ENCODE assay signal across 16 cellular contexts in the genomic region with DNA sequence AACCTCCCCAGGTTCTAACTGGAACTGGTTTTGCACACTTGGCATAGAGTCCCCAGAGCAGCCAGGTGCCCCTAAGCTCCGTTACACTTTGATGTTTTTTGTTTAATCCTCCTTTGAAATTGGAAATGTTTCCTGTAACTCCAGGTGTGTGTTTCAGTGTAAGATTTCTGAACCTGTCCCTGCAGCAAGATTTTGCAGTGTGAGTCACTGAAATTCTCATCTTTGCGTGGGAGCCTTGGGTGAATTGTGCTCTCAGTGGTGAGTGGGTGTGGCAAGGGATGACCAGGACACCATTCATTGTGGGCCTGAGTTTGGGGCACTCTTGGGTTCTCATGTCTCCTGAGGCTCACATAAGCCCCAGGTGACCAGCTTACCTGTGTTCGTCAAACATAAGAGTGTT. TPM values are rescaled to one million over a fixed set of nuclear protein-coding genes. Genes with fewer than 3 reads are reported as not detected.
DNase-seq lines count a peak whose midpoint lies in the region; ATAC-seq and TF ChIP-seq lines count a peak whose summit lies in the region.
"Had no signal": no experiment of that assay in that cellular context is flagged by ENCODE, and none has a peak within 500 bp of the region (broad histone marks: within the 10 kb centered on the region; RNA-seq: fewer than 3 reads in every experiment).

No MANE protein-coding gene starts in this region.

- H3K4me3 Mint-ChIP-seq in stimulated activated naive CD8-positive, alpha-beta T cell treated with anti-CD3 and anti-CD28 coated beads, Interleukin-15, Interleukin-2, amounts not matched to agents 100 ng/mL and 50 ng/mL, for 24 hours = peak overlapping the region; percentile 8
- no peak overlapping the region for H3K4me3 Mint-ChIP-seq in stimulated activated naive B cell treated with anti-CD40 and anti-IgM and Interleukin-4, amounts not matched to agents 10 μg/mL and 1 μg/mL and 100 μg/mL, for 72 hours

- H3K27ac ChIP-seq in HEK293 (ENCODE audit: extremely low read depth, low read depth, low read length) (no peak overlapping the region), RWPE1 (peak overlapping the region; percentile 98), esophagus squamous epithelium (peak overlapping the region; percentile 91 to 98 (median 94))
- H3K27ac ChIP-seq: cardiac muscle cell had no signal

- peaks cover 32% of the 10 kb centered on the region for H3K4me1 Mint-ChIP-seq in stimulated activated naive CD8-positive, alpha-beta T cell treated with anti-CD3 and anti-CD28 coated beads, Interleukin-15, Interleukin-2, amounts not matched to agents 100 ng/mL and 50 ng/mL, for 24 hours (ENCODE audit: low read depth)
- H3K4me1 Mint-ChIP-seq in stimulated activated naive B cell treated with anti-CD40 and anti-IgM and Interleukin-4, amounts not matched to agents 10 μg/mL and 1 μg/mL and 100 μg/mL, for 72 hours = peaks cover 18 to 66% of the 10 kb centered on the region in 2 donors

- DNase-seq in RWPE1 (ENCODE audit: low spot score) = no peak
- DNase-seq in esophagus squamous epithelium (lab: John Stamatoyannopoulos, UW) = no peak
- DNase-seq in islet precursor cell = no peak
- no peak for DNase-seq in stimulated activated naive B cell treated with anti-CD40 and anti-IgM and Interleukin-4, amounts not matched to agents 10 μg/mL and 1 μg/mL and 100 μg/mL, for 72 hours
- DNase-seq in nucleus accumbens (lab: John Stamatoyannopoulos, UW) = no peak
- no peak for DNase-seq in hippocampal formation (lab: John Stamatoyannopoulos, UW)
- DNase-seq: activated gamma-delta T cell; midbrain; NCI-H1417 treated with DMSO at 0.1 percent for 48 hours; NCI-H526 treated with DMSO at 0.1 percent for 48 hours; stimulated activated CD4-positive, alpha-beta T cell treated with anti-CD3 and anti-CD28 coated beads, Interleukin-1b, Interleukin-23, amount 100 ng/mL, for 48 hours had no signal

- POLR2A ChIA-PET in HEK293 (lab: Yijun Ruan, JAX) = no interaction called here
- POLR2A ChIA-PET in RWPE1 (lab: Yijun Ruan, JAX; ENCODE audit: low non-redundant PET) = interaction anchor here (0.5 kb wide), 1 partner anchor 79 kb away, joined by 4 read pairs; no protein-coding TSS in a partner anchor

- H3K36me3 ChIP-seq in HEK293 (ENCODE audit: control insufficient read depth in 2 of 2, insufficient read depth in 1 of 2, low read length in 2 of 2) (no peaks in the 10 kb centered on the region), esophagus squamous epithelium (peaks cover 0 to 27% (median 0%) of the 10 kb centered on the region in 3 donors)
- H3K36me3 ChIP-seq: cardiac muscle cell, HAP-1 had no signal

- H3K9me3 Mint-ChIP-seq in stimulated activated naive CD8-positive, alpha-beta T cell treated with anti-CD3 and anti-CD28 coated beads, Interleukin-15, Interleukin-2, amounts not matched to agents 100 ng/mL and 50 ng/mL, for 24 hours = no peaks in the 10 kb centered on the region
- no peaks in the 10 kb centered on the region for H3K9me3 Mint-ChIP-seq in stimulated activated naive B cell treated with anti-CD40 and anti-IgM and Interleukin-4, amounts not matched to agents 10 μg/mL and 1 μg/mL and 100 μg/mL, for 72 hours

- CTCF ChIA-PET in HEK293 (lab: Yijun Ruan, JAX) = interaction anchor here (0.9 kb wide), 1 partner anchor 22 kb away, joined by 3 read pairs; no protein-coding TSS in a partner anchor
- CTCF ChIA-PET in RWPE1 (lab: Yijun Ruan, JAX) = interaction anchor here (0.6 kb wide), 1 partner anchor 64 kb away, joined by 3 read pairs; no protein-coding TSS in a partner anchor

- no peak for TF ChIP-seq POLR2A in esophagus squamous epithelium (IDR thresholded peaks at IDR 0.05)

- intact Hi-C loops in esophagus squamous epithelium (cut with DNase I) = no loop called here

- no peaks in the 10 kb centered on the region for H3K4me1 ChIP-seq in HEK293 (ENCODE audit: control insufficient read depth, insufficient read depth, low read length)
- H3K4me1 ChIP-seq in esophagus squamous epithelium = peaks cover 87 to 100% (median 96%) of the 10 kb centered on the region in 3 donors

- WGBS in esophagus squamous epithelium, 2 donors = 24 to 43% methylated on average over 2 to 3 of the region's 3 CpGs

- no peak for ATAC-seq in stimulated activated naive B cell treated with anti-CD40 and anti-IgM and Interleukin-4, amounts not matched to agents 10 μg/mL and 1 μg/mL and 100 μg/mL, for 72 hours (replicated peaks)
- ATAC-seq: HepG2 had no signal

- H3K27me3 ChIP-seq in esophagus squamous epithelium = no peaks in the 10 kb centered on the region
- H3K27me3 ChIP-seq: cardiac muscle cell had no signal

- H3K36me3 Mint-ChIP-seq in stimulated activated naive CD8-positive, alpha-beta T cell treated with anti-CD3 and anti-CD28 coated beads, Interleukin-15, Interleukin-2, amounts not matched to agents 100 ng/mL and 50 ng/mL, for 24 hours (ENCODE audit: low read depth) = no peaks in the 10 kb centered on the region
- peaks cover 5 to 9% of the 10 kb centered on the region in 2 donors for H3K36me3 Mint-ChIP-seq in stimulated activated naive B cell treated with anti-CD40 and anti-IgM and Interleukin-4, amounts not matched to agents 10 μg/mL and 1 μg/mL and 100 μg/mL, for 72 hours

- H3K4me3 ChIP-seq in HEK293 (ENCODE audit: low read depth, low read length) (no peak overlapping the region), esophagus squamous epithelium (no peak overlapping the region)
- H3K4me3 ChIP-seq: cardiac muscle cell, HAP-1 had no signal

- no peaks in the 10 kb centered on the region for H3K9me3 ChIP-seq in HEK293 (ENCODE audit: control insufficient read depth, insufficient read depth, low read depth, low read length)
- no peaks in the 10 kb centered on the region for H3K9me3 ChIP-seq in esophagus squamous epithelium
- H3K9me3 ChIP-seq: HAP-1 had no signal

- TF ChIP-seq CTCF in HEK293 (tag by site-specific recombination; IDR thresholded peaks at IDR 0.05) (no peak), RWPE1 (conservative IDR thresholded peaks at IDR 0.05; ENCODE audit: low read depth) (no peak), esophagus squamous epithelium (IDR thresholded peaks at IDR 0.05) (no peak)

- no peaks in the 10 kb centered on the region for H3K27me3 Mint-ChIP-seq in stimulated activated naive CD8-positive, alpha-beta T cell treated with anti-CD3 and anti-CD28 coated beads, Interleukin-15, Interleukin-2, amounts not matched to agents 100 ng/mL and 50 ng/mL, for 24 hours
- H3K27me3 Mint-ChIP-seq in stimulated activated naive B cell treated with anti-CD40 and anti-IgM and Interleukin-4, amounts not matched to agents 10 μg/mL and 1 μg/mL and 100 μg/mL, for 72 hours = peaks cover 0 to 7% of the 10 kb centered on the region in 2 donors

- peak overlapping the region; percentile 55 for H3K27ac Mint-ChIP-seq in stimulated activated naive CD8-positive, alpha-beta T cell treated with anti-CD3 and anti-CD28 coated beads, Interleukin-15, Interleukin-2, amounts not matched to agents 100 ng/mL and 50 ng/mL, for 24 hours
- H3K27ac Mint-ChIP-seq in stimulated activated naive B cell treated with anti-CD40 and anti-IgM and Interleukin-4, amounts not matched to agents 10 μg/mL and 1 μg/mL and 100 μg/mL, for 72 hours = no peak overlapping the region

TF ChIP-seq in HEK293, 187 proteins besides CTCF, POLR2A, EP300 and RAD21:
- no peak for TF ChIP-seq ZNF785 (tag by site-specific recombination; IDR thresholded peaks at IDR 0.05)
- TF ChIP-seq ZFHX2 (tag by site-specific recombination; conservative IDR thresholded peaks at IDR 0.05) = peak; percentile 56
- TF ChIP-seq ATF2 (tag by site-specific recombination; IDR thresholded peaks at IDR 0.05; ENCODE audit: low read depth) = no peak
- no peak for TF ChIP-seq ZNF112 (tag by site-specific recombination; IDR thresholded peaks at IDR 0.05)
- TF ChIP-seq SALL2 (tag by site-specific recombination; IDR thresholded peaks at IDR 0.05; ENCODE audit: borderline replicate concordance) = no peak
- TF ChIP-seq MEIS1 (CRISPR knock-in tag; IDR thresholded peaks at IDR 0.05; ENCODE audit: borderline replicate concordance) = no peak
- TF ChIP-seq ZNF596 (tag by site-specific recombination; IDR thresholded peaks at IDR 0.05) = no peak
- no peak for TF ChIP-seq ZNF16 (tag by site-specific recombination; IDR thresholded peaks at IDR 0.05; ENCODE audit: low read depth)
- 0 out of 2 replicates have a peak, but pooled peaks have one; percentile 35 for TF ChIP-seq EGR2 (tag by site-specific recombination; IDR thresholded peaks at IDR 0.05; ENCODE audit: low read depth)
- TF ChIP-seq, protein P1, sequence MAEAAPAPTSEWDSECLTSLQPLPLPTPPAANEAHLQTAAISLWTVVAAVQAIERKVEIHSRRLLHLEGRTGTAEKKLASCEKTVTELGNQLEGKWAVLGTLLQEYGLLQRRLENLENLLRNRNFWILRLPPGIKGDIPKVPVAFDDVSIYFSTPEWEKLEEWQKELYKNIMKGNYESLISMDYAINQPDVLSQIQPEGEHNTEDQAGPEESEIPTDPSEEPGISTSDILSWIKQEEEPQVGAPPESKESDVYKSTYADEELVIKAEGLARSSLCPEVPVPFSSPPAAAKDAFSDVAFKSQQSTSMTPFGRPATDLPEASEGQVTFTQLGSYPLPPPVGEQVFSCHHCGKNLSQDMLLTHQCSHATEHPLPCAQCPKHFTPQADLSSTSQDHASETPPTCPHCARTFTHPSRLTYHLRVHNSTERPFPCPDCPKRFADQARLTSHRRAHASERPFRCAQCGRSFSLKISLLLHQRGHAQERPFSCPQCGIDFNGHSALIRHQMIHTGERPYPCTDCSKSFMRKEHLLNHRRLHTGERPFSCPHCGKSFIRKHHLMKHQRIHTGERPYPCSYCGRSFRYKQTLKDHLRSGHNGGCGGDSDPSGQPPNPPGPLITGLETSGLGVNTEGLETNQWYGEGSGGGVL (tag by site-specific recombination; IDR thresholded peaks at IDR 0.05) = no peak
- TF ChIP-seq ZNF843 (tag by site-specific recombination; IDR thresholded peaks at IDR 0.05) = no peak

RNA-seq across cellular contexts. Expression of gene CD9, which starts 18.3 kb away (rescaled TPM):
- total RNA-seq in esophagus squamous epithelium = 1,000 to 10,000 TPM in 1 of 4 donors, 100 to 1,000 TPM in 3; 464 to 1,007 (median 773) TPM
